10 cellular contexts compared by ENCODE assay signal in genomic region chr5:173884402-173885053, GRCh38. TPM values are rescaled to one million over a fixed set of nuclear protein-coding genes. Genes with fewer than 3 reads are reported as not detected.
A peak's percentile ranks its signal among the peaks of the same experiment; 100 is the strongest.
DNase-seq lines count a peak whose midpoint lies in the region; ATAC-seq, FAIRE-seq and TF ChIP-seq lines count a peak whose summit lies in the region.
"Had no signal": no experiment of that assay in that cellular context is flagged by ENCODE, and none has a peak within 500 bp of the region (broad histone marks: within the 10 kb centered on the region; RNA-seq: fewer than 3 reads in every experiment).

No MANE protein-coding gene starts in this region.

- no peaks in the 10 kb centered on the region for H3K36me3 Mint-ChIP-seq in activated T-helper 17 cell treated with anti-CD3 and anti-CD28 coated beads, Interleukin-2, amount 50 U/mL, for 72 hours (ENCODE audit: low read depth)
- H3K36me3 Mint-ChIP-seq in nephron (ENCODE audit: low read depth), result no peaks in the 10 kb centered on the region

- FAIRE-seq in HTR-8/SVneo (lab: Jason Lieb, UNC), result no peak

- TF ChIP-seq CTCF in nephron (IDR thresholded peaks at IDR 0.05; ENCODE audit: unreplicated experiment in 3 of 3) (no peak), right lobe of liver (IDR thresholded peaks at IDR 0.05) (no peak)

- H3K4me1 ChIP-seq in aorta (ENCODE audit: control insufficient read depth in 1 of 2, insufficient read depth in 2 of 2, low read length in 2 of 2), result no peaks in the 10 kb centered on the region
- peaks cover 0 to 14% (median 6%) of the 10 kb centered on the region in 4 donors for H3K4me1 ChIP-seq in right lobe of liver

- H3K27me3 ChIP-seq in aorta (ENCODE audit: control insufficient read depth in 1 of 2, insufficient read depth in 2 of 2, low read length in 1 of 2) (no peaks in the 10 kb centered on the region), right lobe of liver (no peaks in the 10 kb centered on the region)

- H3K4me3 Mint-ChIP-seq in activated T-helper 17 cell treated with anti-CD3 and anti-CD28 coated beads, Interleukin-2, amount 50 U/mL, for 72 hours, result peak overlapping the region; percentile 77
- peak overlapping the region in 1 of 3 experiments; percentile 21 for H3K4me3 Mint-ChIP-seq in nephron

- DNase-seq in NAMALWA (ENCODE audit: low spot score), result peak; percentile 33
- no peak for DNase-seq in aorta
- no peak for DNase-seq in right lobe of liver
- DNase-seq in HTR-8/SVneo (ENCODE audit: insufficient read length, low spot score), result no peak
- no peak for DNase-seq in NCI-H82 treated with DMSO at 0.1 percent for 48 hours (lab: John Stamatoyannopoulos, UW; ENCODE audit: unreplicated experiment)
- DNase-seq: anterior cingulate cortex, NCI-H526 had no signal

- H3K9me3 ChIP-seq in aorta (ENCODE audit: control insufficient read depth, low read length) (no peaks in the 10 kb centered on the region), right lobe of liver (no peaks in the 10 kb centered on the region)

- peak; percentile 28 for ATAC-seq in GM18907 (IDR thresholded peaks at IDR 0.05; ENCODE audit: unreplicated experiment)
- no peak for ATAC-seq in activated T-helper 17 cell treated with anti-CD3 and anti-CD28 coated beads, Interleukin-2, amount 50 U/mL, for 72 hours (replicated peaks)
- ATAC-seq in aorta (ENCODE audit: low FRiP score), result no peak
- ATAC-seq in right lobe of liver, result no peak

- H3K4me3 ChIP-seq in aorta (ENCODE audit: low read length in 2 of 2) (no peak overlapping the region), right lobe of liver (no peak overlapping the region)

- H3K27ac Mint-ChIP-seq in activated T-helper 17 cell treated with anti-CD3 and anti-CD28 coated beads, Interleukin-2, amount 50 U/mL, for 72 hours, result peak overlapping the region; percentile 76
- H3K27ac Mint-ChIP-seq in nephron, result peak overlapping the region in 2 of 3 experiments; percentile 37 to 83

- peaks cover 40% of the 10 kb centered on the region for H3K4me1 Mint-ChIP-seq in activated T-helper 17 cell treated with anti-CD3 and anti-CD28 coated beads, Interleukin-2, amount 50 U/mL, for 72 hours
- peaks cover 4% of the 10 kb centered on the region for H3K4me1 Mint-ChIP-seq in nephron

- WGBS in aorta, 2 donors, result 83 to 86% methylated on average over 2 of the region's 2 CpGs
- WGBS in right lobe of liver (ENCODE audit: insufficient coverage, low coverage, low lambda C conversion rate, missing lambda C conversion rate), result 80% methylated on average over 1 of the region's 2 CpGs

- H3K9me3 Mint-ChIP-seq in activated T-helper 17 cell treated with anti-CD3 and anti-CD28 coated beads, Interleukin-2, amount 50 U/mL, for 72 hours, result peaks cover 12% of the 10 kb centered on the region
- H3K9me3 Mint-ChIP-seq in nephron, result no peaks in the 10 kb centered on the region

- H3K36me3 ChIP-seq in aorta (ENCODE audit: control insufficient read depth in 1 of 2, insufficient read depth in 2 of 2, low read length in 1 of 2) (no peaks in the 10 kb centered on the region), right lobe of liver (no peaks in the 10 kb centered on the region)

- H3K27me3 Mint-ChIP-seq in activated T-helper 17 cell treated with anti-CD3 and anti-CD28 coated beads, Interleukin-2, amount 50 U/mL, for 72 hours, result no peaks in the 10 kb centered on the region
- H3K27me3 Mint-ChIP-seq in nephron (ENCODE audit: low read depth), result peaks cover 4% of the 10 kb centered on the region

- H3K27ac ChIP-seq in aorta (ENCODE audit: low read depth in 1 of 2, low read length in 2 of 2) (no peak overlapping the region), right lobe of liver (peak overlapping the region in 1 of 3 donors; percentile 1)

- intact Hi-C loops in aorta (cut with DNase I), result loop anchor here (5.0 to 10.0 kb wide), 4 partner anchors 43 to 267 kb away; partner anchors contain the start of gene BOD1 (in 1 of the 2)
- intact Hi-C loops in right lobe of liver (cut with DNase I), result no loop called here

- TF ChIP-seq POLR2A in right lobe of liver (IDR thresholded peaks at IDR 0.05), result no peak

RNA-seq across cellular contexts. Expression of gene CPEB4, which starts 3.6 kb away (rescaled TPM):
- 10 to 100 TPM; 13.3 to 15.6 TPM for total RNA-seq in activated T-helper 17 cell treated with anti-CD3 and anti-CD28 coated beads, Interleukin-2, amount 50 U/mL, for 72 hours
- total RNA-seq in aorta (10 to 100 TPM; 50.4 to 80.1 TPM), right lobe of liver (10 to 100 TPM; 27.3 to 49.9 (median 40.0) TPM)
- polyA plus RNA-seq in aorta, result 10 to 100 TPM in 1 of 2 donors, 1 to 10 TPM in 1; 9.0 to 10.6 TPM

Comparison
In these comparisons a context has a peak if more than half of its experiments do, and no peak if none do; other contexts are left out.
1. intact Hi-C loops: an anchor here in aorta (5.0 to 10.0 kb wide); none called in right lobe of liver.